2 cellular contexts compared by ENCODE assay signal in genomic region chr5:72498284-72498683, GRCh38.
TF ChIP-seq lines count a peak whose summit lies in the region.

No MANE protein-coding gene starts in this region.

TF ChIP-seq in SK-N-SH, 30 proteins besides CTCF, POLR2A, EP300 and RAD21:
- TF ChIP-seq PBX3 (IDR thresholded peaks at IDR 0.05): peak; percentile 30; the same call in 1 of the 2 replicates
- peak; percentile 32; the same call in 1 of the 2 replicates for TF ChIP-seq FOSL2 (IDR thresholded peaks at IDR 0.05; ENCODE audit: borderline replicate concordance, low read depth)
- TF ChIP-seq TEAD4 (IDR thresholded peaks at IDR 0.05; ENCODE audit: borderline replicate concordance, insufficient read depth): no peak
- no peak for TF ChIP-seq POLR2AphosphoS5 (IDR thresholded peaks at IDR 0.05; ENCODE audit: low read depth, low read length)
- TF ChIP-seq TCF12 (IDR thresholded peaks at IDR 0.05): peak; percentile 29; the same call in 1 of the 2 replicates

TF ChIP-seq in endothelial cell of umbilical vein, 7 proteins besides CTCF, POLR2A, EP300 and RAD21 (continued from another document):
- no peak for TF ChIP-seq POLR2AphosphoS5 (IDR thresholded peaks at IDR 0.05; ENCODE audit: insufficient read depth, low read depth, low read length)
- no peak for TF ChIP-seq MAX (IDR thresholded peaks at IDR 0.05; ENCODE audit: insufficient read depth, insufficient read length)
- no peak for TF ChIP-seq FOS (IDR thresholded peaks at IDR 0.05; ENCODE audit: borderline replicate concordance, insufficient read depth, low read length)
